Comparison of ENCODE assay signal across 15 cellular contexts in genomic region chr11:94183251-94183885, GRCh38. TPM values are rescaled to one million over a fixed set of nuclear protein-coding genes. Genes with fewer than 3 reads are reported as not detected.
DNase-seq lines count a peak whose midpoint lies in the region; ATAC-seq, FAIRE-seq and TF ChIP-seq lines count a peak whose summit lies in the region.
"Had no signal": no experiment of that assay in that cellular context is flagged by ENCODE, and none has a peak within 500 bp of the region (broad histone marks: within the 10 kb centered on the region; RNA-seq: fewer than 3 reads in every experiment).

No MANE protein-coding gene starts in this region.

- no peak overlapping the region for H4K5ac ChIP-seq in H1 (ENCODE audit: insufficient read length, low read depth, low read length)

- DNase-seq in H1 (ENCODE audit: low read depth in 1 of 2, low spot score in 2 of 2) (no peak), upper lobe of right lung (no peak), foreskin melanocyte (no peak)
- no peak for DNase-seq in stimulated activated naive B cell treated with anti-CD40 and anti-IgM and Interleukin-4, amounts not matched to agents 10 μg/mL and 1 μg/mL and 100 μg/mL, for 72 hours
- no peak for DNase-seq in stimulated activated naive CD8-positive, alpha-beta T cell treated with anti-CD3 and anti-CD28 coated beads, Interleukin-15, amount 100 ng/mL, for 72 hours
- DNase-seq in activated T-cell treated with anti-CD3 and anti-CD28 coated beads, Interleukin-2, amount 50 U/mL, for 4 hours = no peak
- DNase-seq: SIG-M5, spleen had no signal

- H3K27ac ChIP-seq in H1 (ENCODE audit: low read depth, low read length) (no peak overlapping the region), upper lobe of right lung (no peak overlapping the region)
- H3K27ac ChIP-seq: prostate gland had no signal

- H4K91ac ChIP-seq in H1 (replicated peaks; ENCODE audit: insufficient read length, low read length) = no peak overlapping the region

- no peaks in the 10 kb centered on the region for H3K27me3 Mint-ChIP-seq in stimulated activated naive B cell treated with anti-CD40 and anti-IgM and Interleukin-4, amounts not matched to agents 10 μg/mL and 1 μg/mL and 100 μg/mL, for 72 hours
- no peaks in the 10 kb centered on the region for H3K27me3 Mint-ChIP-seq in stimulated activated naive CD8-positive, alpha-beta T cell treated with anti-CD3 and anti-CD28 coated beads, Interleukin-15, amount 100 ng/mL, for 72 hours
- no peaks in the 10 kb centered on the region for H3K27me3 Mint-ChIP-seq in activated T-cell treated with anti-CD3 and anti-CD28 coated beads, Interleukin-2, amount 50 U/mL, for 4 hours (ENCODE audit: low read depth)
- H3K27me3 Mint-ChIP-seq: activated CD4-positive, alpha-beta T cell treated with anti-CD3 and anti-CD28 coated beads for 36 hours; natural killer cell treated with Interleukin-12 subunit alpha and Interleukin-12 subunit beta and Interleukin-15 and Interleukin-18, amount 100 ng/mL, for 72 hours had no signal

- CTCF ChIA-PET in H1 (lab: Charles Lee; ENCODE audit: partially characterized antibody) = interaction anchor here (0.6 to 11.1 kb wide), 62 partner anchors 10 to 320 kb away, joined by 3 to 127 read pairs (median 5); partner anchors contain the start of genes GPR83 and IZUMO1R

- peaks cover 0 to 6% of the 10 kb centered on the region in 2 experiments for H4K20me1 ChIP-seq in H1 (replicated peaks in 1 of 2; ENCODE audit: control insufficient read depth in 1 of 2, insufficient read depth in 2 of 2, low read length in 2 of 2)

- H3K23me2 ChIP-seq in H1 (ENCODE audit: low read depth, low read length) = no peaks in the 10 kb centered on the region

- no peak for FAIRE-seq in H1 (lab: Jason Lieb, UNC)

- H3K4ac ChIP-seq in H1 (replicated peaks; ENCODE audit: insufficient read length, low read depth, low read length) = no peak overlapping the region

- 0 out of 2 replicates have a peak overlapping the region, but pooled peaks have one; percentile 58 for H4K8ac ChIP-seq in H1 (ENCODE audit: extremely low read depth, insufficient read depth, low read length)

- H3K4me1 ChIP-seq in H1 (replicated peaks in 1 of 4; ENCODE audit: control insufficient read depth in 3 of 4, insufficient read depth in 4 of 4, low read length in 3 of 4) = peaks cover 0 to 14% (median 9%) of the 10 kb centered on the region in 4 experiments; a peak in 5 of 7 replicates
- H3K4me1 ChIP-seq in upper lobe of right lung = peaks cover 10% of the 10 kb centered on the region
- H3K4me1 ChIP-seq: prostate gland had no signal

- H3K36me3 Mint-ChIP-seq in stimulated activated naive B cell treated with anti-CD40 and anti-IgM and Interleukin-4, amounts not matched to agents 10 μg/mL and 1 μg/mL and 100 μg/mL, for 72 hours = peaks cover 19 to 48% of the 10 kb centered on the region in 2 donors
- peaks cover 31% of the 10 kb centered on the region for H3K36me3 Mint-ChIP-seq in activated T-cell treated with anti-CD3 and anti-CD28 coated beads, Interleukin-2, amount 50 U/mL, for 4 hours (ENCODE audit: insufficient read depth)

- WGBS in H1 (ENCODE audit: extremely low coverage in 1 of 2, insufficient coverage in 1 of 2, insufficient read length in 1 of 2, insufficient replicate concordance in 2 of 2, low coverage in 1 of 2, low lambda C conversion rate in 2 of 2, missing lambda C conversion rate in 1 of 2), 2 experiments = 75% methylated on average over 8 of the region's 8 CpGs; no CpG with 5 or more reads in 1 of the 2 experiments

- peak overlapping the region in 1 of 2 donors; percentile 14 for H3K4me3 Mint-ChIP-seq in stimulated activated naive B cell treated with anti-CD40 and anti-IgM and Interleukin-4, amounts not matched to agents 10 μg/mL and 1 μg/mL and 100 μg/mL, for 72 hours
- H3K4me3 Mint-ChIP-seq in stimulated activated naive CD8-positive, alpha-beta T cell treated with anti-CD3 and anti-CD28 coated beads, Interleukin-15, amount 100 ng/mL, for 72 hours = no peak overlapping the region
- H3K4me3 Mint-ChIP-seq in activated T-cell treated with anti-CD3 and anti-CD28 coated beads, Interleukin-2, amount 50 U/mL, for 4 hours = no peak overlapping the region
- H3K4me3 Mint-ChIP-seq: activated CD4-positive, alpha-beta T cell treated with anti-CD3 and anti-CD28 coated beads for 36 hours; natural killer cell treated with Interleukin-12 subunit alpha and Interleukin-12 subunit beta and Interleukin-15 and Interleukin-18, amount 100 ng/mL, for 72 hours had no signal

- peaks cover 27 to 33% of the 10 kb centered on the region in 2 donors for H3K4me1 Mint-ChIP-seq in stimulated activated naive B cell treated with anti-CD40 and anti-IgM and Interleukin-4, amounts not matched to agents 10 μg/mL and 1 μg/mL and 100 μg/mL, for 72 hours
- no peaks in the 10 kb centered on the region for H3K4me1 Mint-ChIP-seq in stimulated activated naive CD8-positive, alpha-beta T cell treated with anti-CD3 and anti-CD28 coated beads, Interleukin-15, amount 100 ng/mL, for 72 hours
- H3K4me1 Mint-ChIP-seq in activated T-cell treated with anti-CD3 and anti-CD28 coated beads, Interleukin-2, amount 50 U/mL, for 4 hours (ENCODE audit: low read depth) = peaks cover 3% of the 10 kb centered on the region
- H3K4me1 Mint-ChIP-seq: activated CD4-positive, alpha-beta T cell treated with anti-CD3 and anti-CD28 coated beads for 36 hours had no signal

- H2AK5ac ChIP-seq in H1 (ENCODE audit: low read depth, low read length) = no peak overlapping the region

- no peak for TF ChIP-seq EP300 in H1 (IDR thresholded peaks at IDR 0.05; ENCODE audit: borderline replicate concordance in 1 of 2, low read depth in 2 of 2, low read length in 2 of 2)

- H3K14ac ChIP-seq in H1 (ENCODE audit: insufficient read length) = no peak overlapping the region

- peaks cover 0 to 15% of the 10 kb centered on the region in 2 experiments; a peak in 2 of 4 replicates for H3K79me2 ChIP-seq in H1 (ENCODE audit: control insufficient read depth in 1 of 2, insufficient read depth in 2 of 2, low read length in 2 of 2)

- H3K56ac ChIP-seq in H1 (replicated peaks; ENCODE audit: insufficient read length, low read depth, low read length) = no peak overlapping the region

- no peak overlapping the region for H2BK15ac ChIP-seq in H1 (ENCODE audit: low read length)

- H2BK5ac ChIP-seq in H1 (ENCODE audit: low read depth, low read length) = no peak overlapping the region

- peak overlapping the region; percentile 43 for H3K27ac Mint-ChIP-seq in stimulated activated naive B cell treated with anti-CD40 and anti-IgM and Interleukin-4, amounts not matched to agents 10 μg/mL and 1 μg/mL and 100 μg/mL, for 72 hours
- H3K27ac Mint-ChIP-seq in stimulated activated naive CD8-positive, alpha-beta T cell treated with anti-CD3 and anti-CD28 coated beads, Interleukin-15, amount 100 ng/mL, for 72 hours = no peak overlapping the region
- H3K27ac Mint-ChIP-seq: activated CD4-positive, alpha-beta T cell treated with anti-CD3 and anti-CD28 coated beads for 36 hours; natural killer cell treated with Interleukin-12 subunit alpha and Interleukin-12 subunit beta and Interleukin-15 and Interleukin-18, amount 100 ng/mL, for 72 hours had no signal

- peaks cover 0 to 1% (median 0%) of the 10 kb centered on the region in 4 experiments; a peak in 1 of 7 replicates for H3K27me3 ChIP-seq in H1 (replicated peaks in 1 of 4; ENCODE audit: control insufficient read depth in 3 of 4, extremely low read depth in 1 of 4, insufficient read depth in 3 of 4, low read length in 3 of 4)
- H3K27me3 ChIP-seq in upper lobe of right lung = no peaks in the 10 kb centered on the region
- H3K27me3 ChIP-seq: MG63, spleen had no signal

- ATAC-seq in GM19035 (IDR thresholded peaks at IDR 0.05; ENCODE audit: unreplicated experiment) = peak; percentile 18
- ATAC-seq in HG02938 (IDR thresholded peaks at IDR 0.05; ENCODE audit: unreplicated experiment) = peak; percentile 4
- ATAC-seq in stimulated activated naive B cell treated with anti-CD40 and anti-IgM and Interleukin-4, amounts not matched to agents 10 μg/mL and 1 μg/mL and 100 μg/mL, for 72 hours (replicated peaks) = no peak
- ATAC-seq in stimulated activated naive CD8-positive, alpha-beta T cell treated with anti-CD3 and anti-CD28 coated beads, Interleukin-15, amount 100 ng/mL, for 72 hours = no peak
- no peak for ATAC-seq in activated T-cell treated with anti-CD3 and anti-CD28 coated beads, Interleukin-2, amount 50 U/mL, for 4 hours
- no peak for ATAC-seq in upper lobe of right lung
- ATAC-seq: activated CD4-positive, alpha-beta T cell treated with anti-CD3 and anti-CD28 coated beads for 36 hours; natural killer cell treated with Interleukin-12 subunit alpha and Interleukin-12 subunit beta and Interleukin-15 and Interleukin-18, amount 100 ng/mL, for 72 hours; stimulated activated naive CD8-positive, alpha-beta T cell treated with anti-CD3 and anti-CD28 coated beads, Interleukin-15, Interleukin-2, amounts not matched to agents 100 U/mL and 50 U/mL, for 24 hours had no signal

- no peaks in the 10 kb centered on the region for H3K9me3 Mint-ChIP-seq in stimulated activated naive B cell treated with anti-CD40 and anti-IgM and Interleukin-4, amounts not matched to agents 10 μg/mL and 1 μg/mL and 100 μg/mL, for 72 hours
- peaks cover 0 to under 1% of the 10 kb centered on the region in 2 donors for H3K9me3 Mint-ChIP-seq in stimulated activated naive CD8-positive, alpha-beta T cell treated with anti-CD3 and anti-CD28 coated beads, Interleukin-15, amount 100 ng/mL, for 72 hours
- H3K9me3 Mint-ChIP-seq in activated T-cell treated with anti-CD3 and anti-CD28 coated beads, Interleukin-2, amount 50 U/mL, for 4 hours = no peaks in the 10 kb centered on the region
- H3K9me3 Mint-ChIP-seq: natural killer cell treated with Interleukin-12 subunit alpha and Interleukin-12 subunit beta and Interleukin-15 and Interleukin-18, amount 100 ng/mL, for 72 hours had no signal

- H3K18ac ChIP-seq in H1 (ENCODE audit: extremely low read depth, low read length) = no peak overlapping the region

- no peak overlapping the region for H3K9ac ChIP-seq in H1 (replicated peaks in 1 of 4; ENCODE audit: extremely low read depth in 1 of 4, low read depth in 3 of 4, low read length in 3 of 4)

- H2BK120ac ChIP-seq in H1 (replicated peaks; ENCODE audit: low read depth, low read length) = no peak overlapping the region

- H3K4me3 ChIP-seq in H1 (ENCODE audit: extremely low read depth in 1 of 4, insufficient read depth in 2 of 4, low read depth in 3 of 4, low read length in 4 of 4) (no peak overlapping the region), upper lobe of right lung (no peak overlapping the region)
- H3K4me3 ChIP-seq: MG63, prostate gland had no signal

- TF ChIP-seq POLR2A in H1 (IDR thresholded peaks at IDR 0.05; ENCODE audit: control extremely low read depth in 1 of 2, low read depth in 2 of 2, low read length in 2 of 2) = no peak; a peak in 1 of 3 replicates

- no peak for TF ChIP-seq RAD21 in H1 (IDR thresholded peaks at IDR 0.05 in 1 of 2, conservative IDR thresholded peaks at IDR 0.05 in 1 of 2; ENCODE audit: low read depth in 2 of 2, low read length in 2 of 2)

- no peak overlapping the region for H2BK12ac ChIP-seq in H1 (ENCODE audit: low read depth, low read length)

- no peak overlapping the region for H3K23ac ChIP-seq in H1 (ENCODE audit: insufficient read length)

- no peak overlapping the region for H2AFZ ChIP-seq in H1 (ENCODE audit: low read length)

- H3K36me3 ChIP-seq in H1 (ENCODE audit: control insufficient read depth in 2 of 4, insufficient read depth in 4 of 4, low read length in 3 of 4) (peaks cover 12 to 50% (median 30%) of the 10 kb centered on the region in 4 experiments), upper lobe of right lung (peaks cover 35% of the 10 kb centered on the region)

- no peak overlapping the region for H3K4me2 ChIP-seq in H1 (ENCODE audit: insufficient read depth in 1 of 2, low read depth in 2 of 2, low read length in 2 of 2)

- TF ChIP-seq CTCF in H1 (IDR thresholded peaks at IDR 0.05; ENCODE audit: control extremely low read depth in 1 of 3, insufficient read depth in 1 of 3, low read depth in 1 of 3, low read length in 3 of 3) (no peak), upper lobe of right lung (IDR thresholded peaks at IDR 0.05) (no peak)

- intact Hi-C loops in upper lobe of right lung (cut with DNase I) = no loop called here

- H3K79me1 ChIP-seq in H1 (ENCODE audit: low read depth, low read length) = no peaks in the 10 kb centered on the region

- H3K9me3 ChIP-seq in H1 (ENCODE audit: insufficient read depth in 2 of 2, low read depth in 1 of 2, low read length in 1 of 2) (no peaks in the 10 kb centered on the region), upper lobe of right lung (no peaks in the 10 kb centered on the region)
- H3K9me3 ChIP-seq: MG63, prostate gland, spleen had no signal

- POLR2A ChIA-PET in H1 (lab: Charles Lee; ENCODE audit: partially characterized antibody) = interaction anchor here (1.1 to 1.2 kb wide), 3 partner anchors 54 to 234 kb away, joined by 3 to 5 read pairs (median 3); no protein-coding TSS in a partner anchor

- no peak overlapping the region for H2BK20ac ChIP-seq in H1 (ENCODE audit: low read length)

RNA-seq across cellular contexts. Expression of gene PANX1, which starts 54.7 kb away (rescaled TPM):
- 34.5 and 35.2 TPM in 2 replicates for total RNA-seq in H1 (2021; fragmentation: NEBNext Ultra II Directional; extraction: Animal tissue kit (Norgen Biotek cat#: 25700))
- 15.4 and 15.9 TPM in 2 replicates for polyA plus RNA-seq in H1 (2011; rRNA removed)
- 18.1 TPM for polyA plus RNA-seq in H1 (2011; cell fraction: cytosol; rRNA removed)
- polyA plus RNA-seq in H1 (2011; cell fraction: nucleus; rRNA removed) = 18.9 TPM
- 19.1 to 29.2 TPM (median 24.7 TPM) in 4 replicates for polyA plus RNA-seq in H1 (2012, experiment 1 of 2)
- polyA plus RNA-seq in H1 (2012, experiment 2 of 2) = 7.6 TPM
- polyA plus RNA-seq in H1 (2013, experiment 1 of 2) = 25.2 TPM
- polyA plus RNA-seq in H1 (2013, experiment 2 of 2) = 29.7 TPM
- polyA minus RNA-seq in H1 (2011; rRNA and poly(A)+ RNA removed) = 69.0 and 96.8 TPM in 2 replicates
- polyA minus RNA-seq in H1 (2011; cell fraction: cytosol; rRNA and poly(A)+ RNA removed) = 35.2 TPM
- polyA minus RNA-seq in H1 (2011; cell fraction: nucleus; rRNA and poly(A)+ RNA removed) = 62.2 TPM
- total RNA-seq in activated T-cell treated with anti-CD3 and anti-CD28 coated beads, Interleukin-2, amount 50 U/mL, for 4 hours = 10 to 100 TPM; 17.0 to 19.5 (median 18.8) TPM
- total RNA-seq in upper lobe of right lung = 20.0 TPM

Comparison
In these comparisons a context has a peak if more than half of its experiments do, and no peak if none do; other contexts are left out.
1. ATAC-seq: peak in GM19035 (single experiment) and HG02938 (single experiment); none in stimulated activated naive B cell treated with anti-CD40 and anti-IgM and Interleukin-4, amounts not matched to agents 10 μg/mL and 1 μg/mL and 100 μg/mL, for 72 hours (0 of 2), stimulated activated naive CD8-positive, alpha-beta T cell treated with anti-CD3 and anti-CD28 coated beads, Interleukin-15, amount 100 ng/mL, for 72 hours (single experiment), activated T-cell treated with anti-CD3 and anti-CD28 coated beads, Interleukin-2, amount 50 U/mL, for 4 hours (0 of 2) and upper lobe of right lung (single experiment).